Comparison of ENCODE assay signal across 25 cellular contexts in genomic region chr15:55709458-55709857, GRCh38. TPM values are rescaled to one million over a fixed set of nuclear protein-coding genes. Genes with fewer than 3 reads are reported as not detected.
DNase-seq lines count a peak whose midpoint lies in the region; ATAC-seq, FAIRE-seq and TF ChIP-seq lines count a peak whose summit lies in the region.
"Had no signal": no experiment of that assay in that cellular context is flagged by ENCODE, and none has a peak within 500 bp of the region (broad histone marks: within the 10 kb centered on the region; RNA-seq: fewer than 3 reads in every experiment).

No MANE protein-coding gene starts in this region.

- H3K36me3 ChIP-seq in HEK293 (ENCODE audit: control insufficient read depth in 2 of 2, insufficient read depth in 1 of 2, low read length in 2 of 2): no peaks in the 10 kb centered on the region
- H3K36me3 ChIP-seq in SU-DHL-6 (ENCODE audit: low read length): 0 out of 2 replicates have a peak, but pooled peaks cover 7% of the 10 kb centered on the region
- peaks cover 36% of the 10 kb centered on the region for H3K36me3 ChIP-seq in SJCRH30
- H3K36me3 ChIP-seq: BE2C, BLaER1 had no signal

- H3K9me2 ChIP-seq in SU-DHL-6 (replicated peaks; ENCODE audit: insufficient read depth, low read length): no peaks in the 10 kb centered on the region

- peaks cover 4% of the 10 kb centered on the region; the same call in 1 of the 2 replicates for H3K4me1 ChIP-seq in HEK293 (ENCODE audit: control insufficient read depth, insufficient read depth, low read length)
- H3K4me1 ChIP-seq in SJCRH30: peaks cover 33% of the 10 kb centered on the region
- H3K4me1 ChIP-seq: BLaER1 had no signal

- peak; percentile 34 for FAIRE-seq in G401.6 (lab: Jason Lieb, UNC)
- FAIRE-seq: A204.1, GM12891, GM19239 had no signal

- H3K27ac ChIP-seq in HEK293 (ENCODE audit: extremely low read depth, low read depth, low read length): no peak overlapping the region
- H3K27ac ChIP-seq in SU-DHL-6 (ENCODE audit: low read depth, low read length): peak overlapping the region; percentile 97
- no peak overlapping the region for H3K27ac ChIP-seq in SJCRH30
- H3K27ac ChIP-seq: BLaER1 had no signal

- H3K4me3 ChIP-seq in HEK293 (ENCODE audit: low read depth, low read length) (no peak overlapping the region), SU-DHL-6 (ENCODE audit: insufficient read depth, low read length, poor library complexity, severe bottlenecking) (peak overlapping the region; percentile 58), SJCRH30 (no peak overlapping the region)
- H3K4me3 ChIP-seq: BLaER1 had no signal

- H4K20me1 ChIP-seq in SU-DHL-6 (ENCODE audit: low read depth, low read length): no peaks in the 10 kb centered on the region
- H4K20me1 ChIP-seq: BLaER1 had no signal

- peaks cover 99% of the 10 kb centered on the region for H3K79me2 ChIP-seq in SU-DHL-6 (ENCODE audit: insufficient read depth, low read length)

- H3K27me3 ChIP-seq in SU-DHL-6 (ENCODE audit: low read length) (no peaks in the 10 kb centered on the region), SJCRH30 (no peaks in the 10 kb centered on the region)
- H3K27me3 ChIP-seq: BE2C, BLaER1 had no signal

- H3K9me3 ChIP-seq in HEK293 (ENCODE audit: control insufficient read depth, insufficient read depth, low read depth, low read length) (no peaks in the 10 kb centered on the region), SU-DHL-6 (ENCODE audit: insufficient read depth, low read length) (no peaks in the 10 kb centered on the region), SJCRH30 (replicated peaks) (peaks cover 6% of the 10 kb centered on the region; the same call in 1 of the 2 replicates)
- H3K9me3 ChIP-seq: BE2C, BLaER1 had no signal

- H2AFZ ChIP-seq in SU-DHL-6 (ENCODE audit: low read depth, low read length, severe bottlenecking): no peak overlapping the region

- TF ChIP-seq CTCF in HEK293 (tag by site-specific recombination; IDR thresholded peaks at IDR 0.05) (no peak), SU-DHL-6 (IDR thresholded peaks at IDR 0.05; ENCODE audit: insufficient read depth, low read length, poor library complexity, severe bottlenecking) (no peak)

- peak overlapping the region; percentile 59 for H3K9ac ChIP-seq in SU-DHL-6 (ENCODE audit: low read length)
- H3K9ac ChIP-seq: BLaER1 had no signal

- no peak for DNase-seq in SJCRH30
- DNase-seq in effector CD4-positive, alpha-beta T cell: no peak
- DNase-seq: 8988T; ACHN; BE2C; C1 segment of cervical spinal cord; CD4-positive, alpha-beta memory T cell; CD4-positive, CD25-positive, alpha-beta regulatory T cell; CD8-positive, alpha-beta memory T cell; COR-L47; DMS 273 treated with DMSO at 0.1 percent for 48 hours; DMS153; DMS53; DMS79; DND-41; EL; GF-D8 had no signal

- H3F3A ChIP-seq in SU-DHL-6 (ENCODE audit: insufficient read depth): peaks cover 69% of the 10 kb centered on the region

- H3K4me2 ChIP-seq in SU-DHL-6 (ENCODE audit: low read depth, low read length, poor library complexity, severe bottlenecking): peak overlapping the region; percentile 100
- H3K4me2 ChIP-seq: BLaER1 had no signal

- ATAC-seq in HG02973 (IDR thresholded peaks at IDR 0.05; ENCODE audit: unreplicated experiment): no peak

- POLR2A ChIA-PET in HEK293 (lab: Yijun Ruan, JAX): no interaction called here

- CTCF ChIA-PET in HEK293 (lab: Yijun Ruan, JAX): no interaction called here

TF ChIP-seq in HEK293, 187 proteins besides CTCF, POLR2A, EP300 and RAD21:
- TF ChIP-seq ZNF140 (tag by site-specific recombination; IDR thresholded peaks at IDR 0.05): no peak
- TF ChIP-seq ZNF146 (tag by site-specific recombination; IDR thresholded peaks at IDR 0.05): peak; percentile 39; the same call in 1 of the 2 replicates
- TF ChIP-seq TRIM28 (IDR thresholded peaks at IDR 0.05; ENCODE audit: borderline replicate concordance, low read length): no peak
- no peak for TF ChIP-seq GLI2 (tag by site-specific recombination; IDR thresholded peaks at IDR 0.05; ENCODE audit: borderline replicate concordance, low read depth)
- no peak for TF ChIP-seq ZFP41 (tag by site-specific recombination; IDR thresholded peaks at IDR 0.05; ENCODE audit: borderline replicate concordance)
- no peak for TF ChIP-seq ZBTB17 (tag by site-specific recombination; IDR thresholded peaks at IDR 0.05)

RNA-seq across cellular contexts. Expression of gene PRTG, which starts 33.5 kb away (rescaled TPM):
- 43.5 and 50.3 TPM in 2 replicates for total RNA-seq in SJCRH30 (2014; rRNA removed; shearing (Covaris generic))
- total RNA-seq: CD4-positive, alpha-beta memory T cell; CD4-positive, CD25-positive, alpha-beta regulatory T cell; CD8-positive, alpha-beta memory T cell had no signal
